21 cellular contexts compared by ENCODE assay signal in genomic region chr9:96587295-96587694, GRCh38. TPM values are rescaled to one million over a fixed set of nuclear protein-coding genes. Genes with fewer than 3 reads are reported as not detected.
DNase-seq lines count a peak whose midpoint lies in the region; ATAC-seq and TF ChIP-seq lines count a peak whose summit lies in the region.
"Had no signal": no experiment of that assay in that cellular context is flagged by ENCODE, and none has a peak within 500 bp of the region (broad histone marks: within the 10 kb centered on the region; RNA-seq: fewer than 3 reads in every experiment).

No MANE protein-coding gene starts in this region.

- no peaks in the 10 kb centered on the region for H3K36me3 Mint-ChIP-seq in natural killer cell treated with Interleukin-12 subunit alpha and Interleukin-12 subunit beta and Interleukin-15 and Interleukin-18, amount 100 ng/mL, for 72 hours
- H3K36me3 Mint-ChIP-seq in natural killer cell (no peaks in the 10 kb centered on the region), WTC11 (no peaks in the 10 kb centered on the region), progenitor cell of endocrine pancreas (ENCODE audit: insufficient read depth) (no peaks in the 10 kb centered on the region)
- H3K36me3 Mint-ChIP-seq: CD4-positive, alpha-beta memory T cell had no signal

- peaks cover 19% of the 10 kb centered on the region for H3K79me2 ChIP-seq in mesendoderm (ENCODE audit: control insufficient read depth, insufficient read depth, low read length)

- no peak overlapping the region for H4K5ac ChIP-seq in mesendoderm (ENCODE audit: low read length)

- WGBS in mesendoderm (ENCODE audit: extremely low coverage, insufficient coverage, low lambda C conversion rate), result no CpG with 5 or more reads among the region's 2 CpGs

- no peak overlapping the region for H2BK120ac ChIP-seq in mesendoderm (ENCODE audit: low read depth, low read length)

- no peak overlapping the region for H3K27ac ChIP-seq in mesendoderm (ENCODE audit: low read depth, low read length)
- H3K27ac ChIP-seq: HL-60 had no signal

- H3K4me3 Mint-ChIP-seq in natural killer cell treated with Interleukin-12 subunit alpha and Interleukin-12 subunit beta and Interleukin-15 and Interleukin-18, amount 100 ng/mL, for 72 hours, result no peak overlapping the region
- no peak overlapping the region for H3K4me3 Mint-ChIP-seq in natural killer cell
- no peak overlapping the region for H3K4me3 Mint-ChIP-seq in WTC11
- H3K4me3 Mint-ChIP-seq in progenitor cell of endocrine pancreas (ENCODE audit: low read depth), result no peak overlapping the region
- H3K4me3 Mint-ChIP-seq: CD4-positive, alpha-beta memory T cell had no signal

- H2BK15ac ChIP-seq in mesendoderm (replicated peaks; ENCODE audit: low read depth), result no peak overlapping the region

- H3K18ac ChIP-seq in mesendoderm (ENCODE audit: low read length), result no peak overlapping the region

- H4K8ac ChIP-seq in mesendoderm (ENCODE audit: low read depth, low read length), result no peak overlapping the region

- H3K9me3 Mint-ChIP-seq in natural killer cell treated with Interleukin-12 subunit alpha and Interleukin-12 subunit beta and Interleukin-15 and Interleukin-18, amount 100 ng/mL, for 72 hours, result no peaks in the 10 kb centered on the region
- H3K9me3 Mint-ChIP-seq in natural killer cell (no peaks in the 10 kb centered on the region), WTC11 (no peaks in the 10 kb centered on the region), progenitor cell of endocrine pancreas (ENCODE audit: low read depth) (no peaks in the 10 kb centered on the region)

- H3K4me1 ChIP-seq in mesendoderm (ENCODE audit: control insufficient read depth, low read depth, low read length), result no peaks in the 10 kb centered on the region

- CTCF ChIA-PET in WTC11 (lab: Charles Lee), result interaction anchor here (1.2 to 1.7 kb wide), 2 partner anchors 20 to 80 kb away, joined by 4 read pairs; no protein-coding TSS in a partner anchor

- intact Hi-C loops in natural killer cell (cut with micrococcal nuclease), result no loop called here

- H3K4me1 Mint-ChIP-seq in natural killer cell treated with Interleukin-12 subunit alpha and Interleukin-12 subunit beta and Interleukin-15 and Interleukin-18, amount 100 ng/mL, for 72 hours (ENCODE audit: low read depth in 2 of 2), result no peaks in the 10 kb centered on the region
- H3K4me1 Mint-ChIP-seq in natural killer cell (no peaks in the 10 kb centered on the region), WTC11 (peaks cover 47% of the 10 kb centered on the region), progenitor cell of endocrine pancreas (ENCODE audit: low read depth) (peaks cover 9% of the 10 kb centered on the region)

- H3K23ac ChIP-seq in mesendoderm (ENCODE audit: low read length), result no peak overlapping the region

- peak; percentile 54 for DNase-seq in natural killer cell treated with Interleukin-12 subunit alpha and Interleukin-12 subunit beta and Interleukin-15 and Interleukin-18, amount 100 ng/mL, for 72 hours (ENCODE audit: low spot score)
- DNase-seq in natural killer cell (no peak), WTC11 (ENCODE audit: low spot score) (no peak), mesendoderm (peak; percentile 13), progenitor cell of endocrine pancreas (ENCODE audit: low spot score, unreplicated experiment) (no peak), GM13976 (ENCODE audit: low spot score) (no peak), NCI-H187 (lab: John Stamatoyannopoulos, UW) (no peak), SHP77 treated with DMSO at 0.1 percent for 48 hours (lab: John Stamatoyannopoulos, UW) (no peak)
- DNase-seq: 8988T; Caco-2; CD4-positive, alpha-beta memory T cell; GDM1; Karpas-422; NCI-H1092; NCI-H1436; NCI-H1930; NCI-H2107; NCI-H524 treated with DMSO at 0.1 percent for 48 hours; NCI-H774 had no signal

- H3K56ac ChIP-seq in mesendoderm (ENCODE audit: low read length), result no peak overlapping the region

- no peak for ATAC-seq in natural killer cell treated with Interleukin-12 subunit alpha and Interleukin-12 subunit beta and Interleukin-15 and Interleukin-18, amount 100 ng/mL, for 72 hours
- ATAC-seq in natural killer cell, result no peak
- no peak for ATAC-seq in WTC11
- ATAC-seq: GM12878 had no signal

- H3K27me3 Mint-ChIP-seq in natural killer cell treated with Interleukin-12 subunit alpha and Interleukin-12 subunit beta and Interleukin-15 and Interleukin-18, amount 100 ng/mL, for 72 hours, result peaks cover 8 to 11% of the 10 kb centered on the region in 2 donors
- H3K27me3 Mint-ChIP-seq in natural killer cell (ENCODE audit: low read depth in 2 of 2) (peaks cover 0 to 2% of the 10 kb centered on the region in 2 donors), WTC11 (ENCODE audit: low read depth) (no peaks in the 10 kb centered on the region), progenitor cell of endocrine pancreas (no peaks in the 10 kb centered on the region)

- H3K27ac Mint-ChIP-seq in natural killer cell treated with Interleukin-12 subunit alpha and Interleukin-12 subunit beta and Interleukin-15 and Interleukin-18, amount 100 ng/mL, for 72 hours, result no peak overlapping the region
- H3K27ac Mint-ChIP-seq in natural killer cell (no peak overlapping the region), WTC11 (peak overlapping the region; percentile 86), progenitor cell of endocrine pancreas (peak overlapping the region; percentile 5)
- H3K27ac Mint-ChIP-seq: CD4-positive, alpha-beta memory T cell had no signal

- H3K27me3 ChIP-seq in mesendoderm (ENCODE audit: insufficient read depth, low read length, poor library complexity), result no peaks in the 10 kb centered on the region

- H3K4ac ChIP-seq in mesendoderm (ENCODE audit: low read depth, low read length), result no peak overlapping the region

- H2AK5ac ChIP-seq in mesendoderm (ENCODE audit: low read length), result no peak overlapping the region

- H3K9ac ChIP-seq in mesendoderm (ENCODE audit: low read length), result no peak overlapping the region

- H2BK5ac ChIP-seq in mesendoderm (ENCODE audit: low read length), result no peak overlapping the region

- no peak overlapping the region for H3K4me2 ChIP-seq in mesendoderm (ENCODE audit: low read length)

- no peak overlapping the region for H3K4me3 ChIP-seq in mesendoderm (ENCODE audit: low read length)
- H3K4me3 ChIP-seq: GM12878 had no signal

- POLR2A ChIA-PET in WTC11 (lab: Charles Lee), result interaction anchor here (0.7 kb wide), 1 partner anchor 1854 kb away, joined by 3 read pairs; no protein-coding TSS in a partner anchor

- H3K79me1 ChIP-seq in mesendoderm (ENCODE audit: low read length), result peaks cover 3% of the 10 kb centered on the region

- no peaks in the 10 kb centered on the region for H3K36me3 ChIP-seq in mesendoderm (ENCODE audit: control insufficient read depth, insufficient read depth, low read length)

- TF ChIP-seq CTCF in natural killer cell (IDR thresholded peaks at IDR 0.05), result no peak
- TF ChIP-seq CTCF in WTC11 (IDR thresholded peaks at IDR 0.05), result no peak
- TF ChIP-seq CTCF in progenitor cell of endocrine pancreas (IDR thresholded peaks at IDR 0.05; ENCODE audit: unreplicated experiment), result no peak
- TF ChIP-seq CTCF in GM13976 (IDR thresholded peaks at IDR 0.05; ENCODE audit: borderline replicate concordance, control extremely low read depth, extremely low read depth, insufficient read depth, missing control alignments), result no peak

- in situ Hi-C loops in GM13976 (cut with MboI; ENCODE audit: low sequenced_read_pairs, unreplicated experiment), result no loop called here

TF ChIP-seq in WTC11, 78 proteins besides CTCF, POLR2A, EP300 and RAD21:
- no peak for TF ChIP-seq RELA (CRISPR knock-in tag; IDR thresholded peaks at IDR 0.05; ENCODE audit: borderline replicate concordance)
- no peak for TF ChIP-seq FOXK1 (CRISPR knock-in tag; IDR thresholded peaks at IDR 0.05)
- no peak for TF ChIP-seq SMAD3 (CRISPR knock-in tag; IDR thresholded peaks at IDR 0.05; ENCODE audit: borderline replicate concordance)
- no peak for TF ChIP-seq GTF2I (CRISPR knock-in tag; conservative IDR thresholded peaks at IDR 0.05)
- TF ChIP-seq MYBL2 (CRISPR knock-in tag; IDR thresholded peaks at IDR 0.05), result no peak
- TF ChIP-seq ATF2 (CRISPR knock-in tag; IDR thresholded peaks at IDR 0.05; ENCODE audit: borderline replicate concordance, low read depth), result no peak
- TF ChIP-seq CREB1 (CRISPR knock-in tag; IDR thresholded peaks at IDR 0.05), result no peak
- TF ChIP-seq CBFB (CRISPR knock-in tag; IDR thresholded peaks at IDR 0.05; ENCODE audit: low read depth), result no peak
- TF ChIP-seq NFYB (CRISPR knock-in tag; conservative IDR thresholded peaks at IDR 0.05; ENCODE audit: low read depth), result no peak
- TF ChIP-seq HMGA2 (CRISPR knock-in tag; IDR thresholded peaks at IDR 0.05), result no peak
- TF ChIP-seq NFE2L1 (CRISPR knock-in tag; IDR thresholded peaks at IDR 0.05), result no peak
- no peak for TF ChIP-seq ZNF138 (CRISPR knock-in tag; conservative IDR thresholded peaks at IDR 0.05)
- TF ChIP-seq ZNF423 (CRISPR knock-in tag; IDR thresholded peaks at IDR 0.05), result no peak

RNA-seq across cellular contexts. Expression of gene CDC14B, which starts 32.3 kb away (rescaled TPM):
- total RNA-seq in natural killer cell treated with Interleukin-12 subunit alpha and Interleukin-12 subunit beta and Interleukin-15 and Interleukin-18, amount 100 ng/mL, for 72 hours, result 1 to 10 TPM in 1 of 2 donors, under 1 TPM in 1; 0.45 to 3.1 TPM
- total RNA-seq in natural killer cell (1 to 10 TPM; 2.3 to 4.7 (median 3.9) TPM), WTC11 (2021) (57.1 to 61.7 TPM (median 58.5 TPM) in 3 replicates), progenitor cell of endocrine pancreas (46.2 and 53.2 TPM in 2 replicates)
- 26.9 TPM for polyA plus RNA-seq in mesendoderm (2013, experiment 1 of 2)
- 26.3 TPM for polyA plus RNA-seq in mesendoderm (2013, experiment 2 of 2)

Comparison
In these comparisons a context has a peak if more than half of its experiments do, and no peak if none do; other contexts are left out.
1. DNase-seq: peak in natural killer cell treated with Interleukin-12 subunit alpha and Interleukin-12 subunit beta and Interleukin-15 and Interleukin-18, amount 100 ng/mL, for 72 hours (single experiment) and mesendoderm (single experiment); none in natural killer cell (single experiment), WTC11 (single experiment), progenitor cell of endocrine pancreas (single experiment), GM13976 (single experiment), NCI-H187 (0 of 2) and SHP77 treated with DMSO at 0.1 percent for 48 hours (single experiment).
2. H3K27ac Mint-ChIP-seq: peak in WTC11 (single experiment) and progenitor cell of endocrine pancreas (single experiment); none in natural killer cell treated with Interleukin-12 subunit alpha and Interleukin-12 subunit beta and Interleukin-15 and Interleukin-18, amount 100 ng/mL, for 72 hours (0 of 2) and natural killer cell (0 of 2).